Comparison of ENCODE assay signal across 10 cellular contexts in genomic region chr1:207830788-207831187, GRCh38.
DNase-seq lines count a peak whose midpoint lies in the region; ATAC-seq, FAIRE-seq and TF ChIP-seq lines count a peak whose summit lies in the region.
"Had no signal": no experiment of that assay in that cellular context is flagged by ENCODE, and none has a peak within 500 bp of the region (broad histone marks: within the 10 kb centered on the region; RNA-seq: fewer than 3 reads in every experiment).

No MANE protein-coding gene starts in this region.

- peak overlapping the region; percentile 52 for H3K27ac Mint-ChIP-seq in MCF 10A (ENCODE audit: low read depth, unreplicated experiment)
- no peak overlapping the region for H3K27ac Mint-ChIP-seq in progenitor cell of endocrine pancreas

- in situ Hi-C loops in mammary epithelial cell (cut with MboI; ENCODE audit: low sequenced_read_pairs in 2 of 2) = no loop called here
- in situ Hi-C loops in HepG2 (cut with HindIII; ENCODE audit: extremely low pct_ligation_motif_present, low pct_unique_long_range_greater_than_20kb) = no loop called here

- BruUV-seq in MCF 10A (replicated peaks; lab: Mats Ljungman, UMichigan) = no TSS peak
- BruUV-seq in mammary epithelial cell (replicated peaks; lab: Mats Ljungman, UMichigan) = no TSS peak
- BruUV-seq in HepG2 (replicated peaks; lab: Mats Ljungman, UMichigan) = no TSS peak

- H3K4me2 ChIP-seq in mammary epithelial cell (ENCODE audit: insufficient read depth, low read depth, low read length) = no peak overlapping the region
- no peak overlapping the region for H3K4me2 ChIP-seq in HepG2 (ENCODE audit: low read depth, low read length)

- no peak for TF ChIP-seq POLR2A in HepG2 (IDR thresholded peaks at IDR 0.05; ENCODE audit: insufficient read depth in 1 of 2, low read depth in 2 of 2, low read length in 2 of 2)

- H3K79me2 ChIP-seq in mammary epithelial cell (ENCODE audit: insufficient read depth, low read length) = peaks cover 93% of the 10 kb centered on the region
- H3K79me2 ChIP-seq in HepG2 (ENCODE audit: insufficient read depth, low read length) = peaks cover 7% of the 10 kb centered on the region

- no peak for TF ChIP-seq CTCF in MCF 10A (IDR thresholded peaks at IDR 0.05; ENCODE audit: unreplicated experiment)
- no peak for TF ChIP-seq CTCF in mammary epithelial cell (conservative IDR thresholded peaks at IDR 0.05 in 1 of 2, IDR thresholded peaks at IDR 0.05 in 1 of 2; ENCODE audit: extremely low read depth in 1 of 2, insufficient read depth in 1 of 2, low read depth in 1 of 2, low read length in 2 of 2)
- TF ChIP-seq CTCF in pancreas (IDR thresholded peaks at IDR 0.05) = no peak
- no peak for TF ChIP-seq CTCF in progenitor cell of endocrine pancreas (IDR thresholded peaks at IDR 0.05; ENCODE audit: unreplicated experiment)
- TF ChIP-seq CTCF in HepG2 (CRISPR knock-in tag; IDR thresholded peaks at IDR 0.05) = no peak

- no peak overlapping the region for H3K27ac ChIP-seq in mammary epithelial cell (ENCODE audit: insufficient read depth, low read depth, low read length)
- H3K27ac ChIP-seq in pancreas = peak overlapping the region in 2 of 4 donors; percentile 10
- peak overlapping the region; percentile 37 to 45 for H3K27ac ChIP-seq in aorta (ENCODE audit: low read depth in 1 of 2, low read length in 2 of 2)
- no peak overlapping the region for H3K27ac ChIP-seq in HepG2 (ENCODE audit: extremely low read length, insufficient read depth, low read length)
- H3K27ac ChIP-seq: brain microvascular endothelial cell had no signal

- H3K9ac ChIP-seq in mammary epithelial cell (ENCODE audit: insufficient read depth, low read length) = no peak overlapping the region
- no peak overlapping the region for H3K9ac ChIP-seq in HepG2 (ENCODE audit: insufficient read depth, low read depth, low read length)

- no peaks in the 10 kb centered on the region for H3K4me1 ChIP-seq in mammary epithelial cell (ENCODE audit: insufficient read depth, low read length)
- peaks cover 27 to 46% (median 33%) of the 10 kb centered on the region in 3 donors for H3K4me1 ChIP-seq in pancreas
- H3K4me1 ChIP-seq in aorta (ENCODE audit: control insufficient read depth in 1 of 2, insufficient read depth in 2 of 2, low read length in 2 of 2) = peaks cover 0 to 3% of the 10 kb centered on the region in 2 donors
- H3K4me1 ChIP-seq in HepG2 (ENCODE audit: insufficient read depth, low read length) = peaks cover 29% of the 10 kb centered on the region

- peaks cover 27% of the 10 kb centered on the region for H3K36me3 Mint-ChIP-seq in MCF 10A (ENCODE audit: insufficient read depth, unreplicated experiment)
- peaks cover 1% of the 10 kb centered on the region for H3K36me3 Mint-ChIP-seq in progenitor cell of endocrine pancreas (ENCODE audit: insufficient read depth)

- peaks cover 65% of the 10 kb centered on the region for H3K4me1 Mint-ChIP-seq in MCF 10A (ENCODE audit: insufficient read depth, unreplicated experiment)
- peaks cover 19% of the 10 kb centered on the region for H3K4me1 Mint-ChIP-seq in progenitor cell of endocrine pancreas (ENCODE audit: low read depth)

- H4K20me1 ChIP-seq in mammary epithelial cell (ENCODE audit: insufficient read depth, low read length) (no peaks in the 10 kb centered on the region), HepG2 (ENCODE audit: insufficient read depth, low read length) (no peaks in the 10 kb centered on the region)

- 71% methylated on average over 8 of the region's 9 CpGs for WGBS in mammary epithelial cell (ENCODE audit: low coverage, missing lambda C conversion rate)
- WGBS in pancreas, 2 donors = 30% methylated on average over 9 of the region's 9 CpGs
- 56 to 78% methylated on average over 9 of the region's 9 CpGs for WGBS in aorta, 2 donors
- 94% methylated on average over 9 of the region's 9 CpGs for WGBS in HepG2 (ENCODE audit: low lambda C conversion rate)

- no peaks in the 10 kb centered on the region for H3K27me3 Mint-ChIP-seq in MCF 10A (ENCODE audit: insufficient read depth, unreplicated experiment)
- no peaks in the 10 kb centered on the region for H3K27me3 Mint-ChIP-seq in progenitor cell of endocrine pancreas

- POLR2A ChIA-PET in MCF 10A (lab: Yijun Ruan, JAX) (interaction anchor here (2.0 to 11.5 kb wide), 5 partner anchors 9 to 133 kb away, joined by 11 to 372 read pairs (median 18); no protein-coding TSS in a partner anchor), HepG2 (lab: Yijun Ruan, JAX) (no interaction called here)

- H2AFZ ChIP-seq in mammary epithelial cell (ENCODE audit: low read depth, low read length) = no peak overlapping the region
- no peak overlapping the region for H2AFZ ChIP-seq in HepG2 (ENCODE audit: low read length)

- no peak for TF ChIP-seq RAD21 in HepG2 (CRISPR knock-in tag; IDR thresholded peaks at IDR 0.05)

- H3K9me3 ChIP-seq in mammary epithelial cell (replicated peaks; ENCODE audit: insufficient read depth, low read length) = no peaks in the 10 kb centered on the region
- no peaks in the 10 kb centered on the region for H3K9me3 ChIP-seq in pancreas
- H3K9me3 ChIP-seq in aorta (ENCODE audit: control insufficient read depth, low read length) = no peaks in the 10 kb centered on the region
- H3K9me3 ChIP-seq in HepG2 (ENCODE audit: low read length) = no peaks in the 10 kb centered on the region

- intact Hi-C loops in MCF 10A (cut with micrococcal nuclease) (no loop called here), mammary epithelial cell (cut with micrococcal nuclease) (no loop called here), Right ventricle myocardium inferior (cut with DNase I) (no loop called here), pancreas (cut with DNase I) (loop anchor here in 2 of 3 donors (5.0 kb wide), 1 partner anchor 37 kb away; no protein-coding TSS in a partner anchor), aorta (cut with DNase I) (no loop called here), HepG2 (cut with micrococcal nuclease; ENCODE audit: unreplicated experiment) (no loop called here)

- H3K4me3 Mint-ChIP-seq in MCF 10A (ENCODE audit: unreplicated experiment) = no peak overlapping the region
- H3K4me3 Mint-ChIP-seq in progenitor cell of endocrine pancreas (ENCODE audit: low read depth) = no peak overlapping the region

- H3K27me3 ChIP-seq in mammary epithelial cell (ENCODE audit: insufficient read depth, low read length) (no peaks in the 10 kb centered on the region), pancreas (no peaks in the 10 kb centered on the region), aorta (ENCODE audit: control insufficient read depth in 1 of 2, insufficient read depth in 2 of 2, low read length in 1 of 2) (no peaks in the 10 kb centered on the region), HepG2 (ENCODE audit: control insufficient read depth in 1 of 2, insufficient read depth in 2 of 2, low read length in 2 of 2) (no peaks in the 10 kb centered on the region; a peak in 2 of 5 replicates)
- H3K27me3 ChIP-seq: brain microvascular endothelial cell had no signal

- no peak for TF ChIP-seq EP300 in HepG2 (IDR thresholded peaks at IDR 0.05; ENCODE audit: low read depth in 2 of 2, low read length in 2 of 2)
- no peak for TF ChIP-seq EP300 in HepG2 (CRISPR knock-in tag; IDR thresholded peaks at IDR 0.05; ENCODE audit: borderline replicate concordance)

- CTCF ChIA-PET in MCF 10A (lab: Yijun Ruan, JAX) = interaction anchor here (0.7 to 28.1 kb wide), 12 partner anchors 10 to 571 kb away, joined by 3 to 790 read pairs (median 34); no protein-coding TSS in a partner anchor
- CTCF ChIA-PET in mammary epithelial cell (lab: Charles Lee; ENCODE audit: low non-redundant PET) = no interaction called here
- CTCF ChIA-PET in HepG2 (lab: Yijun Ruan, JAX; ENCODE audit: low intra/inter-chr PET ratio, low total read pairs) = no interaction called here

- H3K4me3 ChIP-seq in mammary epithelial cell (replicated peaks in 1 of 3; ENCODE audit: insufficient read depth in 1 of 3, low read depth in 2 of 3, low read length in 3 of 3) (no peak overlapping the region), pancreas (no peak overlapping the region), aorta (ENCODE audit: low read length in 2 of 2) (no peak overlapping the region), HepG2 (replicated peaks in 1 of 3; ENCODE audit: insufficient read depth in 1 of 3, low read depth in 2 of 3, low read length in 3 of 3) (no peak overlapping the region)

- DNase-seq in MCF 10A (ENCODE audit: unreplicated experiment) = no peak
- no peak for DNase-seq in mammary epithelial cell
- no peak for DNase-seq in Right ventricle myocardium inferior (ENCODE audit: missing footprints)
- DNase-seq in pancreas = peak in 2 of 6 donors; percentile 54 to 71
- DNase-seq in aorta = no peak
- no peak for DNase-seq in amniotic stem cell (lab: John Stamatoyannopoulos, UW)
- DNase-seq in progenitor cell of endocrine pancreas (ENCODE audit: low spot score, unreplicated experiment) = no peak
- no peak for DNase-seq in HepG2 (ENCODE audit: low spot score)
- DNase-seq: brain microvascular endothelial cell, NCI-H2107 had no signal

- H3K36me3 ChIP-seq in mammary epithelial cell (ENCODE audit: insufficient read depth, low read length) (peaks cover 5% of the 10 kb centered on the region), pancreas (no peaks in the 10 kb centered on the region), aorta (ENCODE audit: control insufficient read depth in 1 of 2, insufficient read depth in 2 of 2, low read length in 1 of 2) (no peaks in the 10 kb centered on the region), HepG2 (replicated peaks in 1 of 2; ENCODE audit: control insufficient read depth in 1 of 2, insufficient read depth in 2 of 2, low read length in 2 of 2) (no peaks in the 10 kb centered on the region)
- H3K36me3 ChIP-seq: brain microvascular endothelial cell had no signal

- H3K9me3 Mint-ChIP-seq in MCF 10A (ENCODE audit: unreplicated experiment) (no peaks in the 10 kb centered on the region), progenitor cell of endocrine pancreas (ENCODE audit: low read depth) (no peaks in the 10 kb centered on the region)

- FAIRE-seq in pancreas (lab: Jason Lieb, UNC) = no peak
- no peak for FAIRE-seq in HepG2 (lab: Jason Lieb, UNC)

- ATAC-seq in Right ventricle myocardium inferior = peak; percentile 72
- ATAC-seq in pancreas = peak in 3 of 4 donors; percentile 48 to 60 (median 50)
- ATAC-seq in aorta (ENCODE audit: low FRiP score) = no peak
- no peak for ATAC-seq in HepG2

- dilution Hi-C loops in mammary epithelial cell (cut with HindIII; ENCODE audit: low sequenced_read_pairs) = no loop called here

TF ChIP-seq in HepG2, 621 proteins besides CTCF, POLR2A, EP300 and RAD21 (continues in another document):
- TF ChIP-seq THAP8 (CRISPR knock-in tag; IDR thresholded peaks at IDR 0.05; ENCODE audit: borderline replicate concordance) = no peak
- TF ChIP-seq, protein P1, sequence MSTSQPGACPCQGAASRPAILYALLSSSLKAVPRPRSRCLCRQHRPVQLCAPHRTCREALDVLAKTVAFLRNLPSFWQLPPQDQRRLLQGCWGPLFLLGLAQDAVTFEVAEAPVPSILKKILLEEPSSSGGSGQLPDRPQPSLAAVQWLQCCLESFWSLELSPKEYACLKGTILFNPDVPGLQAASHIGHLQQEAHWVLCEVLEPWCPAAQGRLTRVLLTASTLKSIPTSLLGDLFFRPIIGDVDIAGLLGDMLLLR (CRISPR knock-in tag; IDR thresholded peaks at IDR 0.05) = no peak

Comparison
In these comparisons a context has a peak if more than half of its experiments do, and no peak if none do; other contexts are left out.
1. H3K27ac ChIP-seq: peak in aorta (2 of 2); none in mammary epithelial cell (single experiment) and HepG2 (single experiment).
2. ATAC-seq: peak in Right ventricle myocardium inferior (single experiment) and pancreas (3 of 4); none in aorta (single experiment) and HepG2 (single experiment).
3. intact Hi-C loops: an anchor here in pancreas (5.0 kb wide); none called in MCF 10A, mammary epithelial cell, Right ventricle myocardium inferior, aorta and HepG2.